In the genomic region with DNA sequence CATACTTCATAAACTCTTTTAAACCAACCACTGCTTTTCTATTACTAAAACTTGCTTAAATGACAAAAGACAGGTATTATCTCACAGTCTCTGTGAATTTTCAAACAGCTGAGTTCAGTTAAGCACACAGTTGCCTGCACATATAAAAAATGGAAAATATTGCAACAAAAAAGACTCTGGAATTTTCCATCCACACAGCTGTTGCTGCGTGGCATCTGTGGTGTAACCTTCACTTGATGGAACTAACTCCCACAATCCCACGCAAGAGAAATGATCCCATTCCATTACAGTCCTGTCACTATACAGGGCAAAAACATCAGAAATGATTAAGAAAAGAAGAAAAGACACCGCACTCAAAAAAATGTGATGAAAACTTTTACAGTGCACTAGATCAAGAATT, we compare ENCODE assay signal across 18 cellular contexts.
DNase-seq lines count a peak whose midpoint lies in the region; ATAC-seq and TF ChIP-seq lines count a peak whose summit lies in the region.
"Had no signal": no experiment of that assay in that cellular context is flagged by ENCODE, and none has a peak within 500 bp of the region (broad histone marks: within the 10 kb centered on the region; RNA-seq: fewer than 3 reads in every experiment).

No MANE protein-coding gene starts in this region.

- H3K4me1 ChIP-seq in adrenal gland (replicated peaks in 1 of 2), result peaks cover 0 to 4% of the 10 kb centered on the region in 2 donors
- H3K4me1 ChIP-seq: BE2C had no signal

- ATAC-seq in HG03135 (IDR thresholded peaks at IDR 0.05; ENCODE audit: unreplicated experiment) (no peak), HG02840 (IDR thresholded peaks at IDR 0.05; ENCODE audit: low FRiP score, unreplicated experiment) (no peak)
- ATAC-seq: GM23338 had no signal

- TF ChIP-seq CTCF in AG09309 (IDR thresholded peaks at IDR 0.05; ENCODE audit: control insufficient read depth, insufficient read depth, low read depth, low read length, missing control alignments) (no peak), fibroblast of villous mesenchyme (IDR thresholded peaks at IDR 0.05; ENCODE audit: insufficient read depth, low read depth, low read length) (no peak), adrenal gland (IDR thresholded peaks at IDR 0.05) (no peak)

- no peaks in the 10 kb centered on the region for H3K9me3 ChIP-seq in adrenal gland (replicated peaks in 1 of 3)
- H3K9me3 ChIP-seq: BE2C had no signal

- H3K4me3 ChIP-seq in AG09309 (ENCODE audit: control insufficient read depth, low read depth, low read length), result no peak overlapping the region
- H3K4me3 ChIP-seq in fibroblast of villous mesenchyme (ENCODE audit: low read depth, low read length), result no peak overlapping the region
- no peak overlapping the region for H3K4me3 ChIP-seq in adrenal gland
- H3K4me3 ChIP-seq: GM23338 had no signal

- peak; percentile 41 for DNase-seq in AG09309 (ENCODE audit: low read depth)
- DNase-seq in GM04504 (ENCODE audit: low read depth), result peak; percentile 18
- peak; percentile 75 for DNase-seq in amniotic epithelial cell (ENCODE audit: low read depth)
- peak; percentile 73 for DNase-seq in fibroblast of villous mesenchyme (ENCODE audit: low read depth)
- no peak for DNase-seq in NCI-H748 (lab: John Stamatoyannopoulos, UW; ENCODE audit: unreplicated experiment)
- DNase-seq in adrenal gland, result no peak
- DNase-seq: 8988T; BE2C; CD4-positive, alpha-beta memory T cell; COR-L47; DMS153; DMS79 treated with DMSO at 0.1 percent for 48 hours; EL; H7 had no signal

- 78 to 90% (median 87%) methylated on average over 3 of the region's 3 CpGs for WGBS in adrenal gland, 4 donors

- no peak overlapping the region for H3K27ac ChIP-seq in adrenal gland
- H3K27ac ChIP-seq: C4-2B had no signal

- intact Hi-C loops in adrenal gland (cut with DNase I), result no loop called here

- H3K36me3 ChIP-seq in adrenal gland (replicated peaks in 1 of 2), result no peaks in the 10 kb centered on the region
- H3K36me3 ChIP-seq: BE2C had no signal

- TF ChIP-seq POLR2A in adrenal gland (IDR thresholded peaks at IDR 0.05), result no peak

- no peaks in the 10 kb centered on the region for H3K27me3 ChIP-seq in adrenal gland
- H3K27me3 ChIP-seq: BE2C had no signal

Comparison
In these comparisons a context has a peak if more than half of its experiments do, and no peak if none do; other contexts are left out.
1. DNase-seq: peak in AG09309 (single experiment), GM04504 (single experiment), amniotic epithelial cell (single experiment) and fibroblast of villous mesenchyme (single experiment); none in NCI-H748 (single experiment) and adrenal gland (0 of 7).